ENCODE assay signal across 9 cellular contexts in the genomic region with DNA sequence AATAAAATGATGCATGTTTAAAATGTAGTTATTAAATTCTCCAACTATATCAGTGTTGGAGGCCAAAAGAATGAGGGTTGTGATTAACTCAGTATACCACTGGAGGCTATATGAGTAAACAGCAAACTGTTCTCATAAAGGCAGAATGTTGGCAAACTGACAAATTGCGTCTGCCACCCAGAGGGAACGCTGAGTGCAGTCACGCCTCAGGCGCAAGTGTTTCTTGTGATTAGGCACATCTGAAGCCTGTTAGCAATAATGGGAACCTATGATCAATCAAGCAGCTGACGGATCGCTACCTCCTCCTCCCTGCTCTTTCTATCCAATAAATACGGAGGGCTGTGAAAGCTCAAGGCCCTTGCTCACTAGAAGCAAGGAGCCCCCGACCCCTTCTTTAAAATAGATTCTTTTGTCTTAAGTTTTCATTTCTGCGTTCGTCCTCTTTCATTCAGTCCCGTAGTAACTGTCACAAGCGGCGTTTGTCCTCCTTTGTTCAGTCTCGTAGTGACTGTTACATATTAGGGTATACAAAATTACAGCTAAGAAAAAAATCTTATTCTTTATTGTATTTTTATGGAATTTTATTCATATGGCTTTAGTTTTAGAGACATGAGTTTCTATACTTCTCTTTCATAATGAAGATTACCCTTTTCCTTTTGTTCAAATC. TPM values are rescaled to one million over a fixed set of nuclear protein-coding genes. Genes with fewer than 3 reads are reported as not detected.
DNase-seq lines count a peak whose midpoint lies in the region; ATAC-seq and TF ChIP-seq lines count a peak whose summit lies in the region.
"Had no signal": no experiment of that assay in that cellular context is flagged by ENCODE, and none has a peak within 500 bp of the region (broad histone marks: within the 10 kb centered on the region; RNA-seq: fewer than 3 reads in every experiment).

No MANE protein-coding gene starts in this region.

- ATAC-seq in HG03439 (IDR thresholded peaks at IDR 0.05; ENCODE audit: unreplicated experiment), result no peak
- ATAC-seq in GM18517 (IDR thresholded peaks at IDR 0.05; ENCODE audit: unreplicated experiment), result no peak

- DNase-seq in AG10803 (ENCODE audit: low read depth) (peak; percentile 77), M059J (ENCODE audit: low read depth) (peak; percentile 92), astrocyte of the hippocampus (ENCODE audit: low read depth, low spot score) (peak; percentile 78), left kidney (ENCODE audit: low read depth, low spot score) (peak; percentile 9), NCI-H82 treated with DMSO at 0.1 percent for 48 hours (lab: John Stamatoyannopoulos, UW; ENCODE audit: unreplicated experiment) (no peak), germinal center (ENCODE audit: low spot score) (no peak)
- DNase-seq: thyroid gland had no signal

- no peak for TF ChIP-seq CTCF in AG10803 (conservative IDR thresholded peaks at IDR 0.05; ENCODE audit: low read length)

- H3K4me3 ChIP-seq in AG10803 (ENCODE audit: low read length), result no peak overlapping the region; the same call in 1 of the 2 replicates
- H3K4me3 ChIP-seq: thyroid gland had no signal

RNA-seq across cellular contexts. Expression of a gene that starts 16.3 kb away (rescaled TPM):
- 19.9 and 24.0 TPM in 2 replicates for total RNA-seq in M059J (2014; rRNA removed; shearing (Covaris generic))

Comparison
In these comparisons a context has a peak if more than half of its experiments do, and no peak if none do; other contexts are left out.
1. DNase-seq: peak in AG10803 (single experiment), M059J (single experiment), astrocyte of the hippocampus (single experiment) and left kidney (single experiment); none in NCI-H82 treated with DMSO at 0.1 percent for 48 hours (single experiment) and germinal center (single experiment).